Comparison of ENCODE assay signal across 13 cellular contexts in the genomic region with DNA sequence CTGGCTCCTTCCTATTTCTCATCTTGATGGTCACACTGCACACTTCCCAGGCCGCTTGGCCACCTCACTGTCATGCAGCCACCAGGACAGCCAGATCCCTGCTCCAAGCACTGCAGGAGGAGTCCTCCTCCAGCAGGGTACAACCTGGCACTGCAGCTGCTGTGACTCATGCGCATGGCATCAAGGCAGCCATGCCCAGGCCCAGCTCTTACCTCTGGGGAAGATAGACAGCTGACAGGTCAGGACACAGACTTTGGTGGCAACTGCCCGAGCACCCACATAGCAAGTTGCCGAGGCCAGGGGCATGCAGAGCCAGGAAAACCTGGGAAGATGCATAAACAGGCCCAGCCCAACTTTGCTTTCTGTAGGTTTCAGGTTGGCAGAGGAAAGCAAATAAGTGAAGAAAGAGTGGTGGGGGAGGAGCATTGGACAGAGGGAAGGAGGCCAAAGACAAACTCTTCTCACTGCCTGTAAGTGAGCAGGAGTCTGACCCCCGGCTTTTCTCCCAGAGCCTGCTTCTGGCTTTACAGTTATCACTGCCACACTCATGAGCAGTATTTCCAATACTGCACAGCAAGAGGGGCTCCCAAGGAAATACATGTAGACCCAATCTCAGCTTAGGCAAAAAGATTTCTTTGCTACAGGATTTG. TPM values are rescaled to one million over a fixed set of nuclear protein-coding genes. Genes with fewer than 3 reads are reported as not detected.
A peak's percentile ranks its signal among the peaks of the same experiment; 100 is the strongest.
DNase-seq lines count a peak whose midpoint lies in the region; ATAC-seq, FAIRE-seq and TF ChIP-seq lines count a peak whose summit lies in the region.
"Had no signal": no experiment of that assay in that cellular context is flagged by ENCODE, and none has a peak within 500 bp of the region (broad histone marks: within the 10 kb centered on the region; RNA-seq: fewer than 3 reads in every experiment).

No MANE protein-coding gene starts in this region.

- no peak for FAIRE-seq in small intestine (lab: Jason Lieb, UNC)
- FAIRE-seq: GM12892 had no signal

- no peaks in the 10 kb centered on the region for H3K27me3 ChIP-seq in adrenal gland
- no peaks in the 10 kb centered on the region for H3K27me3 ChIP-seq in right cardiac atrium (ENCODE audit: control insufficient read depth, insufficient read depth)
- peaks cover 0 to 5% of the 10 kb centered on the region in 2 donors for H3K27me3 ChIP-seq in small intestine (ENCODE audit: control insufficient read depth in 2 of 2, insufficient read depth in 2 of 2, low read length in 2 of 2)

- TF ChIP-seq POLR2A in adrenal gland (IDR thresholded peaks at IDR 0.05), result no peak

- WGBS in adrenal gland, 4 donors, result 51 to 57% (median 55%) methylated on average over 5 of the region's 5 CpGs
- 57% methylated on average over 5 of the region's 5 CpGs for WGBS in right cardiac atrium
- 45 to 78% (median 73%) methylated on average over 5 of the region's 5 CpGs for WGBS in small intestine, 3 donors

- H3K27ac ChIP-seq in adrenal gland (peak overlapping the region in 2 of 5 donors; percentile 46 to 49), right cardiac atrium (ENCODE audit: low read length) (peak overlapping the region; percentile 40), small intestine (ENCODE audit: low read depth in 1 of 2, low read length in 1 of 2) (peak overlapping the region in 1 of 2 donors; percentile 69)

- H3K4me3 ChIP-seq in adrenal gland (no peak overlapping the region), right cardiac atrium (ENCODE audit: low read length) (no peak overlapping the region), small intestine (ENCODE audit: low read depth in 1 of 2, low read length in 2 of 2) (no peak overlapping the region)

- H3K36me3 ChIP-seq in adrenal gland (replicated peaks in 1 of 2) (no peaks in the 10 kb centered on the region), small intestine (ENCODE audit: control insufficient read depth in 2 of 2, insufficient read depth in 2 of 2, low read length in 2 of 2) (no peaks in the 10 kb centered on the region)

- peak in 1 of 6 experiments; percentile 7 for TF ChIP-seq CTCF in adrenal gland (IDR thresholded peaks at IDR 0.05)

- peaks cover 0 to 7% (median 0%) of the 10 kb centered on the region in 3 donors for H3K9me3 ChIP-seq in adrenal gland (replicated peaks in 1 of 3)
- no peaks in the 10 kb centered on the region for H3K9me3 ChIP-seq in right cardiac atrium (ENCODE audit: control insufficient read depth, low read length)
- no peaks in the 10 kb centered on the region for H3K9me3 ChIP-seq in small intestine (ENCODE audit: control insufficient read depth, low read depth)

- ATAC-seq in right cardiac atrium (peak in 1 of 2 donors; percentile 70), GM21737 (IDR thresholded peaks at IDR 0.05; ENCODE audit: unreplicated experiment) (no peak)

- intact Hi-C loops in adrenal gland (cut with DNase I), result no loop called here
- intact Hi-C loops in right cardiac atrium (cut with DNase I), result no loop called here

- peak; percentile 40 for DNase-seq in ELR (ENCODE audit: low read depth)
- DNase-seq in adrenal gland, result peak in 5 of 7 donors; percentile 31 to 76 (median 69)
- no peak for DNase-seq in right cardiac atrium
- peak; percentile 78 for DNase-seq in small intestine
- no peak for DNase-seq in KG1 (lab: John Stamatoyannopoulos, UW)
- DNase-seq in CD1c-positive myeloid dendritic cell (ENCODE audit: extremely low spot score), result no peak
- no peak for DNase-seq in NCI-H1105 treated with DMSO at 0.1 percent for 48 hours (lab: John Stamatoyannopoulos, UW)
- DNase-seq: activated CD4-positive, alpha-beta T cell treated with anti-CD3 and anti-CD28 coated beads, Interleukin-2, amount 10 ng/mL, durations not matched to agents 7 days and 5 days; activated naive CD4-positive, alpha-beta T cell; immature natural killer cell had no signal

- H3K4me1 ChIP-seq in adrenal gland (replicated peaks in 1 of 2) (peaks cover 22 to 25% of the 10 kb centered on the region in 2 donors), right cardiac atrium (ENCODE audit: control insufficient read depth, insufficient read depth, low read length) (peaks cover 3% of the 10 kb centered on the region), small intestine (ENCODE audit: control insufficient read depth in 2 of 2, insufficient read depth in 1 of 2, low read depth in 1 of 2, low read length in 1 of 2) (peaks cover 5 to 10% of the 10 kb centered on the region in 2 donors)

RNA-seq across cellular contexts. Expression of gene SLC22A3, which starts 38.8 kb away (rescaled TPM):
- total RNA-seq in adrenal gland, result 10 to 100 TPM; 15.2 to 51.9 (median 34.1) TPM
- polyA plus RNA-seq in adrenal gland, result 10 to 100 TPM; 13.3 to 33.9 (median 15.3) TPM
- 1 to 10 TPM in 2 of 4 donors, under 1 TPM in 2; 0.57 to 1.1 (median 0.92) TPM for total RNA-seq in right cardiac atrium
- 0.88 TPM for polyA plus RNA-seq in right cardiac atrium
- polyA plus RNA-seq in small intestine, result 1 to 10 TPM in 2 of 3 donors, under 1 TPM in 1; 0.67 to 5.6 (median 3.8) TPM
- total RNA-seq: activated CD4-positive, alpha-beta T cell treated with anti-CD3 and anti-CD28 coated beads, Interleukin-2, amount 10 ng/mL, durations not matched to agents 7 days and 5 days; SK-MEL-5 had no signal

Comparison
In these comparisons a context has a peak if more than half of its experiments do, and no peak if none do; other contexts are left out.
1. DNase-seq: peak in ELR (single experiment), adrenal gland (5 of 7) and small intestine (single experiment); none in right cardiac atrium (0 of 3), KG1 (single experiment), CD1c-positive myeloid dendritic cell (single experiment) and NCI-H1105 treated with DMSO at 0.1 percent for 48 hours (single experiment).